In genomic region chr21:43866659-43867331, GRCh38 we compare ENCODE assay signal across 7 cellular contexts. TPM values are rescaled to one million over a fixed set of nuclear protein-coding genes. Genes with fewer than 3 reads are reported as not detected.
DNase-seq lines count a peak whose midpoint lies in the region; ATAC-seq and TF ChIP-seq lines count a peak whose summit lies in the region.

No MANE protein-coding gene starts in this region.

- H3K4me1 ChIP-seq in colonic mucosa, result peaks cover 8% of the 10 kb centered on the region
- peaks cover 31% of the 10 kb centered on the region for H3K4me1 ChIP-seq in muscle layer of colon (ENCODE audit: insufficient read depth, low read length)
- H3K4me1 ChIP-seq in thymus (ENCODE audit: control insufficient read depth, insufficient read depth, low read length), result peaks cover 10% of the 10 kb centered on the region

- H3K4me3 ChIP-seq in colonic mucosa (peak overlapping the region; percentile 58), muscle layer of colon (ENCODE audit: low read depth in 1 of 2, low read length in 2 of 2) (peak overlapping the region; percentile 63 to 77), thymus (ENCODE audit: low read length) (peak overlapping the region; percentile 95)

- peak overlapping the region; percentile 99 for H3K27ac ChIP-seq in VCaP
- peak overlapping the region; percentile 93 for H3K27ac ChIP-seq in colonic mucosa
- peak overlapping the region; percentile 59 for H3K27ac ChIP-seq in muscle layer of colon (ENCODE audit: low read depth, low read length)
- peak overlapping the region; percentile 42 for H3K27ac ChIP-seq in thymus (ENCODE audit: low read depth)

- H3K9me3 ChIP-seq in colonic mucosa, result no peaks in the 10 kb centered on the region
- no peaks in the 10 kb centered on the region for H3K9me3 ChIP-seq in muscle layer of colon (ENCODE audit: low read length)
- H3K9me3 ChIP-seq in thymus (ENCODE audit: control insufficient read depth), result no peaks in the 10 kb centered on the region

- H3K9ac ChIP-seq in colonic mucosa (ENCODE audit: low read depth in 2 of 2, low read length in 2 of 2) (peak overlapping the region; percentile 33 to 88), muscle layer of colon (ENCODE audit: low read length) (peak overlapping the region; percentile 2)

- TF ChIP-seq CTCF in VCaP (conservative IDR thresholded peaks at IDR 0.05) (no peak), colonic mucosa (IDR thresholded peaks at IDR 0.05) (no peak)

- DNase-seq in colonic mucosa, result peak; percentile 87
- DNase-seq in NK-92 treated with Interleukin-12 subunit alpha and Interleukin-12 subunit beta, amount 100 ng/mL, for 24 hours (lab: John Stamatoyannopoulos, UW), result no peak

- ATAC-seq in GM21825 (IDR thresholded peaks at IDR 0.05; ENCODE audit: unreplicated experiment) (peak; percentile 41), HG02884 (IDR thresholded peaks at IDR 0.05; ENCODE audit: unreplicated experiment) (no peak)

- no peaks in the 10 kb centered on the region for H3K36me3 ChIP-seq in colonic mucosa
- no peaks in the 10 kb centered on the region for H3K36me3 ChIP-seq in muscle layer of colon (ENCODE audit: insufficient read depth, low read length)
- H3K36me3 ChIP-seq in thymus (ENCODE audit: control insufficient read depth, insufficient read depth), result peaks cover 8% of the 10 kb centered on the region

- intact Hi-C loops in colonic mucosa (cut with DNase I), result no loop called here

- no peaks in the 10 kb centered on the region for H3K27me3 ChIP-seq in colonic mucosa
- no peaks in the 10 kb centered on the region for H3K27me3 ChIP-seq in muscle layer of colon (ENCODE audit: control insufficient read depth in 1 of 2, insufficient read depth in 2 of 2, low read length in 2 of 2)
- peaks cover 4% of the 10 kb centered on the region for H3K27me3 ChIP-seq in thymus (ENCODE audit: control insufficient read depth, insufficient read depth)

- 91% methylated on average over 24 of the region's 24 CpGs for WGBS in thymus

RNA-seq across cellular contexts. Expression of gene AGPAT3, which starts 1.8 kb away (rescaled TPM):
- total RNA-seq in colonic mucosa, result 100 to 1,000 TPM in 1 of 2 donors, 10 to 100 TPM in 1; 82.2 to 101 TPM
- 16.2 TPM for polyA plus RNA-seq in thymus

Comparison
In these comparisons a context has a peak if more than half of its experiments do, and no peak if none do; other contexts are left out.
1. H3K27ac ChIP-seq: peak in every context shown above with its lines; median percentile 99 in VCaP; 93 in colonic mucosa; 59 in muscle layer of colon; 42 in thymus.